15 cellular contexts compared by ENCODE assay signal in the genomic region with DNA sequence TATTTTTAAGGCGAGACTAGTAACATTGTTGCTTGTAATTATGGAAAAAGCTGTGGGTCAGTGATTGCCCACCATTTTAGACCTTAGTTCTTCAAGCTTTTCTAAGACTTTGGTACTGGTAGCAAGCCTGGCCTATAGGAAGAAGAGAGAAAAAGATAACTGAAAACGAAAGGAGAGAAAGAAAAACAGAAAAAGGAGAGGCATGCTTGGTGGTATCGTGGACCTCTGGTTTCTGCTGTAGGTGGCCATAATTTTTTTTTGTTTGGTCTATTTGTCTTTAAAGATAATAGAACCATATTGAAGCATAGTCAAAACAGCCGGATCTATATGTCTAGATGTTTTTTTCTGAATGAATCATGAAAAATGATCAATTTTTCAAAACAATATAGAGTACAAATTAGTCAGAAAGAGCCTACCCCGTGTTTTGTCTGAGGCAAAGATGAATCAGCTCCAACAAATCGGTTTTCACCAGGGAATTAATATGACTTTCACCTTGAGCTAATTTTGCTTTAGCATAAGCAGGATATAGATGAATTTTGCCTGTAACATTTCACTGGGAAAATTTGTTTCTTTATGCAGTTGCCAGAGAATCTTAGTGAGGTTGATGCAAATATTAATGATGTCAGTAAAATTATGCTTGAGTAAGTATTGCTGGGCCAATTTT. TPM values are rescaled to one million over a fixed set of nuclear protein-coding genes. Genes with fewer than 3 reads are reported as not detected.
"Had no signal": no experiment of that assay in that cellular context is flagged by ENCODE, and none has a peak within 500 bp of the region (broad histone marks: within the 10 kb centered on the region; RNA-seq: fewer than 3 reads in every experiment).

No MANE protein-coding gene starts in this region.

- H3K4me3 ChIP-seq: cardiac muscle cell, gastroesophageal sphincter, heart left ventricle, left ventricle myocardium inferior, tibial artery had no signal

- H3K36me3 ChIP-seq: cardiac muscle cell, gastroesophageal sphincter, left ventricle myocardium inferior, tibial artery, WERI-Rb-1 had no signal

- H3K27ac Mint-ChIP-seq: activated naive CD4-positive, alpha-beta T cell treated with anti-CD3 and anti-CD28 coated beads, Interleukin-2, amount 50 U/mL, for 72 hours had no signal

- H3K27ac ChIP-seq: cardiac muscle cell, gastroesophageal sphincter, heart left ventricle, left ventricle myocardium inferior, tibial artery, WERI-Rb-1 had no signal

- ATAC-seq: activated naive CD4-positive, alpha-beta T cell treated with anti-CD3 and anti-CD28 coated beads, Interleukin-2, amount 50 U/mL, for 72 hours; gastroesophageal sphincter; heart left ventricle; stimulated activated naive CD8-positive, alpha-beta T cell treated with anti-CD3 and anti-CD28 coated beads, Interleukin-15, Interleukin-2, amounts not matched to agents 100 U/mL and 50 U/mL, for 24 hours had no signal

- H3K27me3 ChIP-seq: cardiac muscle cell, gastroesophageal sphincter, heart left ventricle, tibial artery had no signal

- H3K9me3 ChIP-seq: gastroesophageal sphincter, heart left ventricle, left ventricle myocardium inferior, tibial artery had no signal

- DNase-seq: activated CD4-positive, alpha-beta T cell treated with anti-CD3 and anti-CD28 coated beads for 1 hour; activated gamma-delta T cell treated with Interleukin-2 at 50 U/mL for 16 hours; heart left ventricle; left ventricle myocardium inferior; occipital lobe; retina; stimulated activated CD4-positive, alpha-beta T cell treated with anti-CD3 and anti-CD28 coated beads, Interleukin-2, amount 100 ng/mL, for 24 hours; stimulated activated naive CD8-positive, alpha-beta T cell treated with anti-CD3 and anti-CD28 coated beads, Interleukin-15, Interleukin-2, amounts not matched to agents 100 U/mL and 50 U/mL, for 24 hours; substantia nigra; T-helper 2 cell; tibial artery; WERI-Rb-1 had no signal

- H3K4me1 ChIP-seq: gastroesophageal sphincter, heart left ventricle, tibial artery had no signal

- H3K36me3 Mint-ChIP-seq: activated naive CD4-positive, alpha-beta T cell treated with anti-CD3 and anti-CD28 coated beads, Interleukin-2, amount 50 U/mL, for 72 hours had no signal

RNA-seq across cellular contexts. Expression of gene CCDC85A, which starts 45.7 kb away (rescaled TPM):
- total RNA-seq: activated naive CD4-positive, alpha-beta T cell treated with anti-CD3 and anti-CD28 coated beads, Interleukin-2, amount 50 U/mL, for 72 hours had no signal
